In genomic region chr6:2441881-2442475, GRCh38 we compare ENCODE assay signal across 13 cellular contexts.
"Had no signal": no experiment of that assay in that cellular context is flagged by ENCODE, and none has a peak within 500 bp of the region (broad histone marks: within the 10 kb centered on the region; RNA-seq: fewer than 3 reads in every experiment).

No MANE protein-coding gene starts in this region.

- H3K4me3 ChIP-seq: coronary artery, stomach, thyroid gland, vagina had no signal

- H3K27ac ChIP-seq: coronary artery, stomach, thyroid gland, vagina had no signal

- H3K27me3 ChIP-seq: stomach, thyroid gland, vagina had no signal

- H3K4me1 ChIP-seq: stomach, thyroid gland, vagina had no signal

- H3K9me3 ChIP-seq: stomach, thyroid gland, vagina had no signal

- DNase-seq: activated CD4-positive, alpha-beta T cell treated with anti-CD3 and anti-CD28 coated beads for 48 hours; activated naive CD4-positive, alpha-beta T cell treated with anti-CD3 and anti-CD28 coated beads for 36 hours; central memory CD4-positive, alpha-beta T cell; effector CD4-positive, alpha-beta T cell; stimulated activated CD4-positive, alpha-beta T cell treated with anti-CD3 and anti-CD28 coated beads, Interleukin-15, amount 100 ng/mL, for 24 hours; stimulated activated CD4-positive, alpha-beta T cell treated with anti-CD3 and anti-CD28 coated beads, Interleukin-4, amount 100 ng/mL, for 4 hours; stomach; thyroid gland had no signal

- ATAC-seq: left lobe of liver; natural killer cell treated with Interleukin-12 subunit alpha and Interleukin-12 subunit beta and Interleukin-15 and Interleukin-18, amount 100 ng/mL, for 72 hours; WTC11 had no signal

- H3K36me3 ChIP-seq: thyroid gland, vagina had no signal
